ENCODE assay signal across 2 cellular contexts in the genomic region with DNA sequence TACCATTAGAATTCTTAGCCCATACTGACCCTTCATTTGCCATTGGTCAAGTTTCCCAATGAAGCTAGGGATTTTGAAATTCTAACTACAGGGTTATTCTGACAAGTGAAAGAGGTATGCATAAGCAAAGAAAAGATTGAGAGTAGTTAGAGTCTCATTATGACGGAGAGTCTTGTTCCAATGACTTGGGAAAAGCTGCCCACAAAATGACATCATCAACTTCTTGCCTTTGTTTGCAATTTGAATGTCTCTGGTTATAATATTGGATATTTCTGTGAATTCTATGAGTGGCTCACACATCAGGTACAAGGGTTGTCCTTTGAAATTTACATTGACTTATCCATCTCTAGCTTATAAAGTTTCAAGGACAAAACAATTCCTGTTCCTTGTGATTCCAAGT.
TF ChIP-seq lines count a peak whose summit lies in the region.

No MANE protein-coding gene starts in this region.

TF ChIP-seq in HepG2, 621 proteins besides CTCF, POLR2A, EP300 and RAD21:
- TF ChIP-seq, protein P1, sequence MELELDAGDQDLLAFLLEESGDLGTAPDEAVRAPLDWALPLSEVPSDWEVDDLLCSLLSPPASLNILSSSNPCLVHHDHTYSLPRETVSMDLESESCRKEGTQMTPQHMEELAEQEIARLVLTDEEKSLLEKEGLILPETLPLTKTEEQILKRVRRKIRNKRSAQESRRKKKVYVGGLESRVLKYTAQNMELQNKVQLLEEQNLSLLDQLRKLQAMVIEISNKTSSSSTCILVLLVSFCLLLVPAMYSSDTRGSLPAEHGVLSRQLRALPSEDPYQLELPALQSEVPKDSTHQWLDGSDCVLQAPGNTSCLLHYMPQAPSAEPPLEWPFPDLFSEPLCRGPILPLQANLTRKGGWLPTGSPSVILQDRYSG (CRISPR knock-in tag; IDR thresholded peaks at IDR 0.05) = no peak
- TF ChIP-seq MAFK (conservative IDR thresholded peaks at IDR 0.05 in 1 of 2, IDR thresholded peaks at IDR 0.05 in 1 of 2; ENCODE audit: low read length in 2 of 2) = no peak
- TF ChIP-seq NFYB (CRISPR knock-in tag; IDR thresholded peaks at IDR 0.05) = no peak
- TF ChIP-seq CREB1 (IDR thresholded peaks at IDR 0.05) = peak; percentile 64; the same call in 1 of the 2 replicates
- TF ChIP-seq CREB1 (CRISPR knock-in tag; IDR thresholded peaks at IDR 0.05) = no peak
- TF ChIP-seq ATF7 (IDR thresholded peaks at IDR 0.05) = peak; percentile 91
- no peak for TF ChIP-seq ATF7 (CRISPR knock-in tag; IDR thresholded peaks at IDR 0.05)

TF ChIP-seq in GM23338, 12 proteins besides CTCF, POLR2A, EP300 and RAD21:
- TF ChIP-seq, protein P2, sequence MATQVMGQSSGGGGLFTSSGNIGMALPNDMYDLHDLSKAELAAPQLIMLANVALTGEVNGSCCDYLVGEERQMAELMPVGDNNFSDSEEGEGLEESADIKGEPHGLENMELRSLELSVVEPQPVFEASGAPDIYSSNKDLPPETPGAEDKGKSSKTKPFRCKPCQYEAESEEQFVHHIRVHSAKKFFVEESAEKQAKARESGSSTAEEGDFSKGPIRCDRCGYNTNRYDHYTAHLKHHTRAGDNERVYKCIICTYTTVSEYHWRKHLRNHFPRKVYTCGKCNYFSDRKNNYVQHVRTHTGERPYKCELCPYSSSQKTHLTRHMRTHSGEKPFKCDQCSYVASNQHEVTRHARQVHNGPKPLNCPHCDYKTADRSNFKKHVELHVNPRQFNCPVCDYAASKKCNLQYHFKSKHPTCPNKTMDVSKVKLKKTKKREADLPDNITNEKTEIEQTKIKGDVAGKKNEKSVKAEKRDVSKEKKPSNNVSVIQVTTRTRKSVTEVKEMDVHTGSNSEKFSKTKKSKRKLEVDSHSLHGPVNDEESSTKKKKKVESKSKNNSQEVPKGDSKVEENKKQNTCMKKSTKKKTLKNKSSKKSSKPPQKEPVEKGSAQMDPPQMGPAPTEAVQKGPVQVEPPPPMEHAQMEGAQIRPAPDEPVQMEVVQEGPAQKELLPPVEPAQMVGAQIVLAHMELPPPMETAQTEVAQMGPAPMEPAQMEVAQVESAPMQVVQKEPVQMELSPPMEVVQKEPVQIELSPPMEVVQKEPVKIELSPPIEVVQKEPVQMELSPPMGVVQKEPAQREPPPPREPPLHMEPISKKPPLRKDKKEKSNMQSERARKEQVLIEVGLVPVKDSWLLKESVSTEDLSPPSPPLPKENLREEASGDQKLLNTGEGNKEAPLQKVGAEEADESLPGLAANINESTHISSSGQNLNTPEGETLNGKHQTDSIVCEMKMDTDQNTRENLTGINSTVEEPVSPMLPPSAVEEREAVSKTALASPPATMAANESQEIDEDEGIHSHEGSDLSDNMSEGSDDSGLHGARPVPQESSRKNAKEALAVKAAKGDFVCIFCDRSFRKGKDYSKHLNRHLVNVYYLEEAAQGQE (IDR thresholded peaks at IDR 0.05; ENCODE audit: unreplicated experiment) = no peak
- TF ChIP-seq, protein P3, sequence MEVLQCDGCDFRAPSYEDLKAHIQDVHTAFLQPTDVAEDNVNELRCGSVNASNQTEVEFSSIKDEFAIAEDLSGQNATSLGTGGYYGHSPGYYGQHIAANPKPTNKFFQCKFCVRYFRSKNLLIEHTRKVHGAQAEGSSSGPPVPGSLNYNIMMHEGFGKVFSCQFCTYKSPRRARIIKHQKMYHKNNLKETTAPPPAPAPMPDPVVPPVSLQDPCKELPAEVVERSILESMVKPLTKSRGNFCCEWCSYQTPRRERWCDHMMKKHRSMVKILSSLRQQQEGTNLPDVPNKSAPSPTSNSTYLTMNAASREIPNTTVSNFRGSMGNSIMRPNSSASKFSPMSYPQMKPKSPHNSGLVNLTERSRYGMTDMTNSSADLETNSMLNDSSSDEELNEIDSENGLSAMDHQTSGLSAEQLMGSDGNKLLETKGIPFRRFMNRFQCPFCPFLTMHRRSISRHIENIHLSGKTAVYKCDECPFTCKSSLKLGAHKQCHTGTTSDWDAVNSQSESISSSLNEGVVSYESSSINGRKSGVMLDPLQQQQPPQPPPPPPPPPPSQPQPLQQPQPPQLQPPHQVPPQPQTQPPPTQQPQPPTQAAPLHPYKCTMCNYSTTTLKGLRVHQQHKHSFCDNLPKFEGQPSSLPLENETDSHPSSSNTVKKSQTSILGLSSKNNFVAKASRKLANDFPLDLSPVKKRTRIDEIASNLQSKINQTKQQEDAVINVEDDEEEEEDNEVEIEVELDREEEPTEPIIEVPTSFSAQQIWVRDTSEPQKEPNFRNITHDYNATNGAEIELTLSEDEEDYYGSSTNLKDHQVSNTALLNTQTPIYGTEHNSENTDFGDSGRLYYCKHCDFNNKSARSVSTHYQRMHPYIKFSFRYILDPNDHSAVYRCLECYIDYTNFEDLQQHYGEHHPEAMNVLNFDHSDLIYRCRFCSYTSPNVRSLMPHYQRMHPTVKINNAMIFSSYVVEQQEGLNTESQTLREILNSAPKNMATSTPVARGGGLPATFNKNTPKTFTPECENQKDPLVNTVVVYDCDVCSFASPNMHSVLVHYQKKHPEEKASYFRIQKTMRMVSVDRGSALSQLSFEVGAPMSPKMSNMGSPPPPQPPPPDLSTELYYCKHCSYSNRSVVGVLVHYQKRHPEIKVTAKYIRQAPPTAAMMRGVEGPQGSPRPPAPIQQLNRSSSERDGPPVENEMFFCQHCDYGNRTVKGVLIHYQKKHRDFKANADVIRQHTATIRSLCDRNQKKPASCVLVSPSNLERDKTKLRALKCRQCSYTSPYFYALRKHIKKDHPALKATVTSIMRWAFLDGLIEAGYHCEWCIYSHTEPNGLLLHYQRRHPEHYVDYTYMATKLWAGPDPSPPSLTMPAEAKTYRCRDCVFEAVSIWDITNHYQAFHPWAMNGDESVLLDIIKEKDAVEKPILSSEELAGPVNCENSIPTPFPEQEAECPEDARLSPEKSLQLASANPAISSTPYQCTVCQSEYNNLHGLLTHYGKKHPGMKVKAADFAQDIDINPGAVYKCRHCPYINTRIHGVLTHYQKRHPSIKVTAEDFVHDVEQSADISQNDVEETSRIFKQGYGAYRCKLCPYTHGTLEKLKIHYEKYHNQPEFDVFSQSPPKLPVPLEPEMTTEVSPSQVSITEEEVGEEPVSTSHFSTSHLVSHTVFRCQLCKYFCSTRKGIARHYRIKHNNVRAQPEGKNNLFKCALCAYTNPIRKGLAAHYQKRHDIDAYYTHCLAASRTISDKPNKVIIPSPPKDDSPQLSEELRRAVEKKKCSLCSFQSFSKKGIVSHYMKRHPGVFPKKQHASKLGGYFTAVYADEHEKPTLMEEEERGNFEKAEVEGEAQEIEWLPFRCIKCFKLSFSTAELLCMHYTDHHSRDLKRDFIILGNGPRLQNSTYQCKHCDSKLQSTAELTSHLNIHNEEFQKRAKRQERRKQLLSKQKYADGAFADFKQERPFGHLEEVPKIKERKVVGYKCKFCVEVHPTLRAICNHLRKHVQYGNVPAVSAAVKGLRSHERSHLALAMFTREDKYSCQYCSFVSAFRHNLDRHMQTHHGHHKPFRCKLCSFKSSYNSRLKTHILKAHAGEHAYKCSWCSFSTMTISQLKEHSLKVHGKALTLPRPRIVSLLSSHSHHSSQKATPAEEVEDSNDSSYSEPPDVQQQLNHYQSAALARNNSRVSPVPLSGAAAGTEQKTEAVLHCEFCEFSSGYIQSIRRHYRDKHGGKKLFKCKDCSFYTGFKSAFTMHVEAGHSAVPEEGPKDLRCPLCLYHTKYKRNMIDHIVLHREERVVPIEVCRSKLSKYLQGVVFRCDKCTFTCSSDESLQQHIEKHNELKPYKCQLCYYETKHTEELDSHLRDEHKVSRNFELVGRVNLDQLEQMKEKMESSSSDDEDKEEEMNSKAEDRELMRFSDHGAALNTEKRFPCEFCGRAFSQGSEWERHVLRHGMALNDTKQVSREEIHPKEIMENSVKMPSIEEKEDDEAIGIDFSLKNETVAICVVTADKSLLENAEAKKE (CRISPR knock-in tag; IDR thresholded peaks at IDR 0.05) = no peak
- TF ChIP-seq JUNB (IDR thresholded peaks at IDR 0.05; ENCODE audit: unreplicated experiment) (no peak), ZNF114 (CRISPR knock-in tag; IDR thresholded peaks at IDR 0.05) (no peak), STAT1 (IDR thresholded peaks at IDR 0.05; ENCODE audit: unreplicated experiment) (no peak), POLR2AphosphoS5 (IDR thresholded peaks at IDR 0.05; ENCODE audit: low read depth) (no peak), ZNF331 (CRISPR knock-in tag; IDR thresholded peaks at IDR 0.05; ENCODE audit: low read depth) (no peak), EZH2 (IDR thresholded peaks at IDR 0.05; ENCODE audit: low read depth, unreplicated experiment) (no peak), NANOG (IDR thresholded peaks at IDR 0.05; ENCODE audit: borderline replicate concordance) (no peak), EZH2phosphoT487 (IDR thresholded peaks at IDR 0.05; ENCODE audit: unreplicated experiment) (no peak), CREB1 (CRISPR knock-in tag; IDR thresholded peaks at IDR 0.05; ENCODE audit: low read depth) (no peak)
- TF ChIP-seq, protein P4, sequence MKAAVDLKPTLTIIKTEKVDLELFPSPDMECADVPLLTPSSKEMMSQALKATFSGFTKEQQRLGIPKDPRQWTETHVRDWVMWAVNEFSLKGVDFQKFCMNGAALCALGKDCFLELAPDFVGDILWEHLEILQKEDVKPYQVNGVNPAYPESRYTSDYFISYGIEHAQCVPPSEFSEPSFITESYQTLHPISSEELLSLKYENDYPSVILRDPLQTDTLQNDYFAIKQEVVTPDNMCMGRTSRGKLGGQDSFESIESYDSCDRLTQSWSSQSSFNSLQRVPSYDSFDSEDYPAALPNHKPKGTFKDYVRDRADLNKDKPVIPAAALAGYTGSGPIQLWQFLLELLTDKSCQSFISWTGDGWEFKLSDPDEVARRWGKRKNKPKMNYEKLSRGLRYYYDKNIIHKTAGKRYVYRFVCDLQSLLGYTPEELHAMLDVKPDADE (IDR thresholded peaks at IDR 0.05) = no peak
